9 cellular contexts compared by ENCODE assay signal in the genomic region with DNA sequence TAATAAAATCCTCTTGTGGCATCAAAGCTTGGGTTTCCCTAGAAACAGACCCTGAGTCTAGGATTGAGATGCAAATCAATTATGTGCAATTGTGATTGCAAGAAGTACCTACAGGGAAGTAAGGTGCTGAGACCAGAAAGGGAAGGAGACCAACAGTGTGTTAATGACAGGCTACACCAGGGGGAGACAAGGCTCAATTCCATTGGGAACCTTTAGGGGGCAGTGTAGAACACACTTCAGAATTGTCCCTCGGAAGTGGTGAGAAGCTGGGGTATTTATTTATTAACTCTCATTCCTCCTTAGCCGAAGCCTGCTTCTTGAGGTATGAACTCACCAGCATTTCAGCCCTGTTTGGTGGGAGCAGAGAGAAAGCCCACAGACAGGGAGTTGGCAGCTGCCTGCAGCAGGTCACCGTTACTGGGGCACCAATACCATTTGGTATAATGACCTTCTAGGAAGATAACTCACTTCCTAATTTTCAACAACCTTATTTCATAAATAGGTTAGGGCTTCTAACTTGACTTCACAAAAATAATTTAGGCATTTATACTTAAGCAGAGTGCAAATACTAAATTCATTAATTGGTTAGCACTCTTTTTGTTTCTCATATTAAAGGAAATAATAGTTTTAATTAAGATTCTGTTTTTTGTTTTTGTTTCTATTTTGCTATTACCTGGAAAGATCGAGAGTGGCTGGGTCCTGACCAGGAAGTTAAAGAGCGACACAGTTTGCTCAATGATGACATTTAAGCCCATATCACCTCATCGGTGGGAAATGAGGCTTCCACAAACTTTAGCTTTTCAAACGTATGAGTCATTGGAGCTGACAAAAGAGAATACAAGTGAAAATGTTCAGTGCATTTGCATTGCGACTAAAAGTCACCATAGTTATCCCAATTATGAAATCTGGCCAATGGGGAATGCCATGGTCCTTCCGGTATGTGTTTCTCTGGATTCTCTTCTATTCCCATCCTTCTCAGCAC.
DNase-seq lines count a peak whose midpoint lies in the region; ATAC-seq and TF ChIP-seq lines count a peak whose summit lies in the region.
"Had no signal": no experiment of that assay in that cellular context is flagged by ENCODE, and none has a peak within 500 bp of the region (broad histone marks: within the 10 kb centered on the region; RNA-seq: fewer than 3 reads in every experiment).

No MANE protein-coding gene starts in this region.

- peak overlapping the region; percentile 47 for H2AFZ ChIP-seq in MM.1S (ENCODE audit: low read length)

- no peaks in the 10 kb centered on the region for H4K20me1 ChIP-seq in MM.1S (ENCODE audit: insufficient read depth, low read length)

- H3K27ac ChIP-seq in MM.1S (ENCODE audit: low read length) (no peak overlapping the region), WERI-Rb-1 (no peak overlapping the region)

- H3K79me2 ChIP-seq in MM.1S (ENCODE audit: low read length), result no peaks in the 10 kb centered on the region

- no peaks in the 10 kb centered on the region for H3K36me3 ChIP-seq in MM.1S (replicated peaks; ENCODE audit: insufficient read depth, low read length)
- no peaks in the 10 kb centered on the region for H3K36me3 ChIP-seq in WERI-Rb-1

- H3K4me3 ChIP-seq in MM.1S (ENCODE audit: low read length), result no peak overlapping the region
- no peak overlapping the region for H3K4me3 ChIP-seq in WERI-Rb-1 (ENCODE audit: low read depth, low read length)

- no peaks in the 10 kb centered on the region for H3F3A ChIP-seq in MM.1S (ENCODE audit: insufficient read depth, low read length)

- DNase-seq in NCI-H1417 (lab: John Stamatoyannopoulos, UW) (peak in 2 of 3 experiments; percentile 5 to 42), NCI-H1417 treated with DMSO at 0.1 percent for 48 hours (lab: John Stamatoyannopoulos, UW) (no peak), MM.1S (peak; percentile 81), WERI-Rb-1 (peak; percentile 54), glutamatergic neuron (peak; percentile 18), retina (peak; percentile 19), NCI-H446 treated with DMSO at 0.1 percent for 48 hours (lab: John Stamatoyannopoulos, UW) (no peak)
- DNase-seq: activated naive CD8-positive, alpha-beta T cell treated with anti-CD3 and anti-CD28 coated beads, Interleukin-2, amount 10 ng/mL, durations not matched to agents 7 days and 5 days had no signal

- no peak overlapping the region for H3K9ac ChIP-seq in MM.1S (ENCODE audit: low read length)

- no peak overlapping the region for H3K27ac Mint-ChIP-seq in glutamatergic neuron (ENCODE audit: unreplicated experiment)
- H3K27ac Mint-ChIP-seq: activated naive CD8-positive, alpha-beta T cell treated with anti-CD3 and anti-CD28 coated beads, Interleukin-2, amount 10 ng/mL, durations not matched to agents 7 days and 5 days had no signal

- peak; percentile 85 for ATAC-seq in GM19467 (IDR thresholded peaks at IDR 0.05; ENCODE audit: unreplicated experiment)

- TF ChIP-seq CTCF in MM.1S (IDR thresholded peaks at IDR 0.05; ENCODE audit: low read length) (peak; percentile 100), WERI-Rb-1 (IDR thresholded peaks at IDR 0.05; ENCODE audit: low read depth, low read length) (peak; percentile 96), glutamatergic neuron (IDR thresholded peaks at IDR 0.05; ENCODE audit: partially characterized antibody, unreplicated experiment) (peak; percentile 82)

- H3K27me3 ChIP-seq in MM.1S (replicated peaks; ENCODE audit: insufficient read depth, low read length) (no peaks in the 10 kb centered on the region), WERI-Rb-1 (ENCODE audit: insufficient read depth, low read depth, severe bottlenecking) (no peaks in the 10 kb centered on the region)

- H3K9me3 ChIP-seq in MM.1S (replicated peaks; ENCODE audit: insufficient read depth, low read length), result no peaks in the 10 kb centered on the region
- no peaks in the 10 kb centered on the region for H3K9me3 ChIP-seq in WERI-Rb-1 (ENCODE audit: severe bottlenecking)

- H3K9me3 Mint-ChIP-seq in glutamatergic neuron (ENCODE audit: unreplicated experiment), result no peaks in the 10 kb centered on the region
- H3K9me3 Mint-ChIP-seq: activated naive CD8-positive, alpha-beta T cell treated with anti-CD3 and anti-CD28 coated beads, Interleukin-2, amount 10 ng/mL, durations not matched to agents 7 days and 5 days had no signal

- H3K4me1 Mint-ChIP-seq in glutamatergic neuron (ENCODE audit: low read depth, unreplicated experiment), result peaks cover 4% of the 10 kb centered on the region
- H3K4me1 Mint-ChIP-seq: activated naive CD8-positive, alpha-beta T cell treated with anti-CD3 and anti-CD28 coated beads, Interleukin-2, amount 10 ng/mL, durations not matched to agents 7 days and 5 days had no signal

- no peak overlapping the region for H3K4me3 Mint-ChIP-seq in glutamatergic neuron (ENCODE audit: unreplicated experiment)
- H3K4me3 Mint-ChIP-seq: activated naive CD8-positive, alpha-beta T cell treated with anti-CD3 and anti-CD28 coated beads, Interleukin-2, amount 10 ng/mL, durations not matched to agents 7 days and 5 days had no signal

- no peaks in the 10 kb centered on the region for H3K27me3 Mint-ChIP-seq in glutamatergic neuron (ENCODE audit: unreplicated experiment)
- H3K27me3 Mint-ChIP-seq: activated naive CD8-positive, alpha-beta T cell treated with anti-CD3 and anti-CD28 coated beads, Interleukin-2, amount 10 ng/mL, durations not matched to agents 7 days and 5 days had no signal

- no peaks in the 10 kb centered on the region for H3K36me3 Mint-ChIP-seq in glutamatergic neuron (ENCODE audit: unreplicated experiment)
- H3K36me3 Mint-ChIP-seq: activated naive CD8-positive, alpha-beta T cell treated with anti-CD3 and anti-CD28 coated beads, Interleukin-2, amount 10 ng/mL, durations not matched to agents 7 days and 5 days had no signal

- H3K4me1 ChIP-seq in MM.1S (ENCODE audit: low read length), result peaks cover 17% of the 10 kb centered on the region

- H3K4me2 ChIP-seq in MM.1S (ENCODE audit: low read depth, low read length), result peak overlapping the region; percentile 46; the same call in 1 of the 2 replicates

- no peaks in the 10 kb centered on the region for H3K9me2 ChIP-seq in MM.1S (replicated peaks; ENCODE audit: insufficient read depth, low read length)

Comparison
In these comparisons a context has a peak if more than half of its experiments do, and no peak if none do; other contexts are left out.
1. DNase-seq: peak in NCI-H1417 (2 of 3), MM.1S (single experiment), WERI-Rb-1 (single experiment), glutamatergic neuron (single experiment) and retina (single experiment); none in NCI-H1417 treated with DMSO at 0.1 percent for 48 hours (single experiment) and NCI-H446 treated with DMSO at 0.1 percent for 48 hours (single experiment).
2. Peak in every context shown above with its lines, with median percentiles within 50 percentile points of each other: CTCF ChIP-seq.